ENCODE assay signal across 21 cellular contexts in genomic region chr6:741410-742339, GRCh38. TPM values are rescaled to one million over a fixed set of nuclear protein-coding genes. Genes with fewer than 3 reads are reported as not detected.
DNase-seq lines count a peak whose midpoint lies in the region; ATAC-seq, FAIRE-seq and TF ChIP-seq lines count a peak whose summit lies in the region.
"Had no signal": no experiment of that assay in that cellular context is flagged by ENCODE, and none has a peak within 500 bp of the region (broad histone marks: within the 10 kb centered on the region; RNA-seq: fewer than 3 reads in every experiment).

No MANE protein-coding gene starts in this region.

- no peaks in the 10 kb centered on the region for H3K27me3 ChIP-seq in GM12878 (replicated peaks in 1 of 2; ENCODE audit: control insufficient read depth in 2 of 2, insufficient read depth in 2 of 2, low read length in 1 of 2)
- H3K27me3 ChIP-seq: MG63 had no signal

- intact Hi-C loops in GM12878 (cut with micrococcal nuclease; ENCODE audit: unreplicated experiment), result no loop called here

- in situ Hi-C loops in GM12878 (cut with MboI), result no loop called here

- no peaks in the 10 kb centered on the region for H3K9me3 Mint-ChIP-seq in activated T-cell treated with anti-CD3 and anti-CD28 coated beads, Interleukin-2, amount 50 U/mL, for 4 hours
- H3K9me3 Mint-ChIP-seq: GM23338 had no signal

- RAD21 ChIA-PET in GM12878 (lab: Charles Lee; ENCODE audit: unreplicated experiment), result no interaction called here

- TF ChIP-seq RAD21 in GM12878 (IDR thresholded peaks at IDR 0.05; ENCODE audit: insufficient read depth, low read depth, low read length), result no peak

- H3K4me1 Mint-ChIP-seq in activated T-cell treated with anti-CD3 and anti-CD28 coated beads, Interleukin-2, amount 50 U/mL, for 4 hours (ENCODE audit: low read depth), result no peaks in the 10 kb centered on the region
- H3K4me1 Mint-ChIP-seq: GM23338 had no signal

- no peak overlapping the region for H3K9ac ChIP-seq in GM12878 (ENCODE audit: control insufficient read depth, insufficient read depth, low read length)

- SMC1A ChIA-PET in GM12878 (lab: Charles Lee; ENCODE audit: uncharacterized antibody, unreplicated experiment), result interaction anchor here (0.6 to 1.4 kb wide), 2 partner anchors 17 to 439 kb away, joined by 3 to 4 read pairs; no protein-coding TSS in a partner anchor

- H3K36me3 Mint-ChIP-seq in activated T-cell treated with anti-CD3 and anti-CD28 coated beads, Interleukin-2, amount 50 U/mL, for 4 hours (ENCODE audit: insufficient read depth), result no peaks in the 10 kb centered on the region
- H3K36me3 Mint-ChIP-seq: CD4-positive, CD25-positive, alpha-beta regulatory T cell had no signal

- H3K27me3 Mint-ChIP-seq in activated T-cell treated with anti-CD3 and anti-CD28 coated beads, Interleukin-2, amount 50 U/mL, for 4 hours (ENCODE audit: low read depth), result peaks cover 3% of the 10 kb centered on the region

- WGBS in GM12878 (ENCODE audit: insufficient coverage, insufficient replicate concordance, low lambda C conversion rate, missing lambda C conversion rate), result 67% methylated on average over 5 of the region's 5 CpGs

- no peak overlapping the region for H3K27ac ChIP-seq in GM12878 (ENCODE audit: control insufficient read depth, insufficient read depth)
- H3K27ac ChIP-seq: HL-60 had no signal

- TF ChIP-seq EP300 in GM12878 (IDR thresholded peaks at IDR 0.05; ENCODE audit: borderline replicate concordance in 1 of 2, control insufficient read depth in 1 of 2, low read depth in 2 of 2, low read length in 2 of 2), result no peak

- H3K36me3 ChIP-seq in GM12878 (ENCODE audit: control insufficient read depth in 2 of 2, insufficient read depth in 2 of 2, low read length in 1 of 2), result no peaks in the 10 kb centered on the region
- H3K36me3 ChIP-seq: HAP-1, MG63 had no signal

- FAIRE-seq in GM12892 (lab: Jason Lieb, UNC) (peak; percentile 38), GM18507 (lab: Jason Lieb, UNC) (peak; percentile 55), GM12878 (lab: Jason Lieb, UNC) (no peak)
- FAIRE-seq: HepG2, K562 had no signal

- no peak overlapping the region for H3K4me3 Mint-ChIP-seq in activated T-cell treated with anti-CD3 and anti-CD28 coated beads, Interleukin-2, amount 50 U/mL, for 4 hours
- H3K4me3 Mint-ChIP-seq: GM23338 had no signal

- no peaks in the 10 kb centered on the region for H4K20me1 ChIP-seq in GM12878 (ENCODE audit: control insufficient read depth, insufficient read depth)

- peak; percentile 50 to 51 for ATAC-seq in activated T-cell treated with anti-CD3 and anti-CD28 coated beads, Interleukin-2, amount 50 U/mL, for 4 hours
- ATAC-seq in GM12878 (peak; percentile 30; the same call in 2 of the 3 replicates), HG03159 (IDR thresholded peaks at IDR 0.05; ENCODE audit: unreplicated experiment) (no peak), GM19351 (IDR thresholded peaks at IDR 0.05; ENCODE audit: unreplicated experiment) (no peak)
- ATAC-seq: GM23338, HepG2, K562, Right ventricle myocardium inferior had no signal

- no peak overlapping the region for H3K4me2 ChIP-seq in GM12878 (ENCODE audit: control insufficient read depth, insufficient read depth)
- H3K4me2 ChIP-seq: GM23338 had no signal

- CTCF ChIA-PET in GM12878 (lab: Yijun Ruan, JAX), result interaction anchor here (0.7 to 1.3 kb wide), 2 partner anchors 20 to 21 kb away, joined by 3 to 7 read pairs; no protein-coding TSS in a partner anchor

- no TSS peak for BruUV-seq in GM12878 (replicated peaks; lab: Mats Ljungman, UMichigan)

- DNase-seq in activated T-cell treated with anti-CD3 and anti-CD28 coated beads, Interleukin-2, amount 50 U/mL, for 4 hours, result no peak
- no peak for DNase-seq in activated T-cell treated with anti-CD3 and anti-CD28 coated beads, Interleukin-2, amount 50 U/mL, for 48 hours
- DNase-seq in GM12892 (ENCODE audit: insufficient read length) (no peak), GM18507 (ENCODE audit: extremely low spot score, insufficient read length, low read depth) (no peak), GM12878 (ENCODE audit: low read depth, low spot score) (no peak)
- DNase-seq: CD4-positive, CD25-positive, alpha-beta regulatory T cell; DMS79; MG63; NCI-H1417; NCI-H1694 treated with DMSO at 0.1 percent for 48 hours; NCI-H2107; NCI-H446 treated with DMSO at 0.1 percent for 48 hours; NCI-H526 treated with DMSO at 0.1 percent for 48 hours had no signal

- H2AFZ ChIP-seq in GM12878 (ENCODE audit: control insufficient read depth, low read depth, low read length), result no peak overlapping the region
- H2AFZ ChIP-seq: GM23338 had no signal

- no peaks in the 10 kb centered on the region for H3K79me2 ChIP-seq in GM12878 (ENCODE audit: control insufficient read depth, insufficient read depth, low read length)

- H3K4me3 ChIP-seq in GM12878, result no peak overlapping the region
- H3K4me3 ChIP-seq: GM23338, HAP-1, K562, MG63 had no signal

- no peaks in the 10 kb centered on the region for H3K4me1 ChIP-seq in GM12878 (ENCODE audit: control insufficient read depth, insufficient read depth, low read length)
- H3K4me1 ChIP-seq: HAP-1 had no signal

- H3K9me3 ChIP-seq in GM12878 (replicated peaks; ENCODE audit: control insufficient read depth, insufficient read depth, low read length), result no peaks in the 10 kb centered on the region; the same call in 2 of the 3 replicates
- H3K9me3 ChIP-seq: HAP-1, MG63 had no signal

- TF ChIP-seq POLR2A in GM12892 (IDR thresholded peaks at IDR 0.05; ENCODE audit: low read depth, low read length) (no peak), GM12878 (IDR thresholded peaks at IDR 0.05; ENCODE audit: low read depth, low read length) (no peak)

- no peak for TF ChIP-seq CTCF in GM12878 (IDR thresholded peaks at IDR 0.05 in 2 of 3, conservative IDR thresholded peaks at IDR 0.05 in 1 of 3; ENCODE audit: control insufficient read depth in 2 of 3, extremely low read depth in 1 of 3, insufficient read depth in 1 of 3, low read depth in 3 of 3, low read length in 3 of 3)

- POLR2A ChIA-PET in GM12878 (lab: Charles Lee), result no interaction called here

TF ChIP-seq in GM12878, 131 proteins besides CTCF, POLR2A, EP300 and RAD21:
- no peak for TF ChIP-seq ZNF207 (IDR thresholded peaks at IDR 0.05; ENCODE audit: borderline replicate concordance)
- TF ChIP-seq JUNB (IDR thresholded peaks at IDR 0.05), result peak; percentile 83
- TF ChIP-seq IRF4 (IDR thresholded peaks at IDR 0.05; ENCODE audit: low read depth, low read length), result 0 out of 2 replicates have a peak, but pooled peaks have one; percentile 18
- 0 out of 2 replicates have a peak, but pooled peaks have one; percentile 36 for TF ChIP-seq YY1 (IDR thresholded peaks at IDR 0.05; ENCODE audit: low read depth, low read length)

RNA-seq across cellular contexts. Expression of gene EXOC2, which starts 48.7 kb away (rescaled TPM):
- total RNA-seq in activated T-cell treated with anti-CD3 and anti-CD28 coated beads, Interleukin-2, amount 50 U/mL, for 4 hours, result 10 to 100 TPM; 29.8 to 31.3 (median 30.0) TPM
- 12.3 TPM for polyA plus RNA-seq in GM12892 (2012; ENCODE audit: missing spikeins)
- 51.2 and 56.7 TPM in 2 replicates for total RNA-seq in GM12878 (2013; cell fraction: nucleolus; rRNA removed)
- total RNA-seq in GM12878 (2014; rRNA removed) (21.9 and 26.2 TPM in 2 replicates), GM12878 (2014; rRNA removed; fragmentation: Illumina TruSeq; extraction: Trizol) (22.0 and 22.3 TPM in 2 replicates), GM12878 (2021) (19.0 and 22.1 TPM in 2 replicates)
- polyA plus RNA-seq in GM12878 (2011; ENCODE audit: low read depth), result 8.7 TPM
- polyA plus RNA-seq in GM12878 (2011; rRNA removed) (24.8 and 30.0 TPM in 2 replicates), GM12878 (2014; fragmentation: Illumina TruSeq; extraction: Trizol) (19.5 and 20.7 TPM in 2 replicates), GM12878 (2014; fragmentation: Nextera tagmentation; extraction: Ambion mirVana) (10 to 100 TPM in 1 of 2 experiments, 1 to 10 TPM in 1; 8.7 to 11.6 TPM), GM12878 (2014; rRNA removed) (12.8 and 15.6 TPM in 2 replicates), GM12878 (2016; fragmentation: Nextera tagmentation; extraction: Ambion mirVana) (10 to 100 TPM; 29.3 to 32.8 TPM)
- polyA plus RNA-seq in GM12878 (2011; cell fraction: cytosol; rRNA removed), result 17.4 and 18.2 TPM in 2 replicates
- polyA plus RNA-seq in GM12878 (2011; cell fraction: nucleus; rRNA removed), result 17.1 and 19.3 TPM in 2 replicates
- polyA plus RNA-seq in GM12878 (2012), result 10.6 and 10.9 TPM in 2 replicates
- 47.2 and 48.8 TPM in 2 replicates for polyA minus RNA-seq in GM12878 (2011; rRNA and poly(A)+ RNA removed)
- 13.1 and 14.5 TPM in 2 replicates for polyA minus RNA-seq in GM12878 (2011; cell fraction: cytosol; rRNA and poly(A)+ RNA removed)
- polyA minus RNA-seq in GM12878 (2011; cell fraction: nucleus; rRNA and poly(A)+ RNA removed), result 23.6 and 36.8 TPM in 2 replicates

Comparison
In these comparisons a context has a peak if more than half of its experiments do, and no peak if none do; other contexts are left out.
1. ATAC-seq: peak in activated T-cell treated with anti-CD3 and anti-CD28 coated beads, Interleukin-2, amount 50 U/mL, for 4 hours (2 of 2) and GM12878 (single experiment); none in HG03159 (single experiment) and GM19351 (single experiment).